In genomic region chr14:68602507-68602906, GRCh38 we compare ENCODE assay signal across 22 cellular contexts.
"Had no signal": no experiment of that assay in that cellular context is flagged by ENCODE, and none has a peak within 500 bp of the region (broad histone marks: within the 10 kb centered on the region; RNA-seq: fewer than 3 reads in every experiment).

No MANE protein-coding gene starts in this region.

- H3K4me3 Mint-ChIP-seq: mesothelial cell of epicardium had no signal

- ATAC-seq: foreskin keratinocyte, gastroesophageal sphincter, heart left ventricle, left cardiac atrium, left lung, left ventricle myocardium superior, lower lobe of right lung, mucosa of descending colon had no signal

- H3K9me3 ChIP-seq: esophagus muscularis mucosa, gastroesophageal sphincter, lower lobe of right lung, mucosa of descending colon had no signal

- FAIRE-seq: colon, endothelial cell of umbilical vein, frontal cortex, islet of Langerhans, keratinocyte had no signal

- H3K4me3 ChIP-seq: coronary artery, dorsolateral prefrontal cortex, esophagus muscularis mucosa, gastroesophageal sphincter, heart left ventricle, left lung, lower lobe of right lung, mucosa of descending colon had no signal

- H3K36me3 ChIP-seq: esophagus muscularis mucosa, gastroesophageal sphincter, heart left ventricle, left lung, lower lobe of right lung had no signal

- H3K27me3 ChIP-seq: dorsolateral prefrontal cortex, esophagus muscularis mucosa, foreskin keratinocyte, gastroesophageal sphincter, heart left ventricle, left lung had no signal

- DNase-seq: dermis blood vessel endothelial cell; dorsolateral prefrontal cortex; effector CD4-positive, alpha-beta T cell; effector memory CD4-positive, alpha-beta T cell; foreskin keratinocyte; heart left ventricle; hippocampal formation; left cardiac atrium; left lung; left ventricle myocardium superior; lower lobe of right lung; mesenchymal stem cell; mucosa of descending colon had no signal

- H3K27ac ChIP-seq: coronary artery, dorsolateral prefrontal cortex, esophagus muscularis mucosa, foreskin keratinocyte, gastroesophageal sphincter, left lung, lower lobe of right lung had no signal
